Comparison of ENCODE assay signal across 10 cellular contexts in the genomic region with DNA sequence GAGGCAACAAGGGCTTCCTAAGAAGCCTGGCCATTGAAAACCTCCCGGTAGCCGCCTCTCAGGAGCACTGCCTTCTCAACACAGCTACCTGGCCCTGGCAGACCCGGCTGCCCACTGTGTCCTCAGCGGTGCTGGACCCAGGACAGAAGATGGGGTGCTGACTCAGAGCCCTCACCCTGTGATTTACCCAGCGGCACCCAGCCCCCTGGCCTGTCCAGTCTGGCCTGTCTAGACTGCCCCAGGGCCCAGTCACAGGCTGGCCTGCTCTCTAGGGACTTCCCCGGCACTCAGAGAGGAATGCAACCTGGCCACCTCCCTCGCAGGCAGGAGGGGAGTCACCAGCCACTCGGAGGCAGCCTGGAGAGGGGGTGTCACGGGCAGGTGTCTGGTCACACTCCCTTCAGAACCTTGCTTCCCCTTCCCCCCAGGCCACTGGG. TPM values are rescaled to one million over a fixed set of nuclear protein-coding genes. Genes with fewer than 3 reads are reported as not detected.
DNase-seq lines count a peak whose midpoint lies in the region; ATAC-seq, FAIRE-seq and TF ChIP-seq lines count a peak whose summit lies in the region.
"Had no signal": no experiment of that assay in that cellular context is flagged by ENCODE, and none has a peak within 500 bp of the region (broad histone marks: within the 10 kb centered on the region; RNA-seq: fewer than 3 reads in every experiment).

No MANE protein-coding gene starts in this region.

- peak overlapping the region; percentile 46; the same call in 1 of the 2 replicates for H2BK15ac ChIP-seq in H1 (ENCODE audit: low read length)

- no peak overlapping the region for H3K4me3 Mint-ChIP-seq in nephron
- H3K4me3 Mint-ChIP-seq in activated CD4-positive, alpha-beta memory T cell treated with anti-CD3 and anti-CD28 coated beads, Interleukin-2, amount 10 ng/mL, durations not matched to agents 7 days and 5 days, result no peak overlapping the region
- H3K4me3 Mint-ChIP-seq: neural crest cell had no signal

- no peaks in the 10 kb centered on the region for H3K9me3 Mint-ChIP-seq in nephron
- no peaks in the 10 kb centered on the region for H3K9me3 Mint-ChIP-seq in activated CD4-positive, alpha-beta memory T cell treated with anti-CD3 and anti-CD28 coated beads, Interleukin-2, amount 10 ng/mL, durations not matched to agents 7 days and 5 days
- H3K9me3 Mint-ChIP-seq: neural crest cell had no signal

- TF ChIP-seq RAD21 in Ishikawa (IDR thresholded peaks at IDR 0.05; ENCODE audit: low read depth) (no peak; the same call in 1 of the 2 replicates), H1 (IDR thresholded peaks at IDR 0.05 in 1 of 2, conservative IDR thresholded peaks at IDR 0.05 in 1 of 2; ENCODE audit: low read depth in 2 of 2, low read length in 2 of 2) (no peak)

- peaks cover 15% of the 10 kb centered on the region for H3K4me1 Mint-ChIP-seq in nephron
- peaks cover 36% of the 10 kb centered on the region for H3K4me1 Mint-ChIP-seq in activated CD4-positive, alpha-beta memory T cell treated with anti-CD3 and anti-CD28 coated beads, Interleukin-2, amount 10 ng/mL, durations not matched to agents 7 days and 5 days

- H3K9ac ChIP-seq in H1 (replicated peaks in 1 of 4; ENCODE audit: extremely low read depth in 1 of 4, low read depth in 3 of 4, low read length in 3 of 4), result no peak overlapping the region

- peak overlapping the region in 2 of 3 experiments; percentile 33 to 48 for H3K27ac Mint-ChIP-seq in nephron
- H3K27ac Mint-ChIP-seq in activated CD4-positive, alpha-beta memory T cell treated with anti-CD3 and anti-CD28 coated beads, Interleukin-2, amount 10 ng/mL, durations not matched to agents 7 days and 5 days, result no peak overlapping the region

- H3K36me3 Mint-ChIP-seq in nephron (ENCODE audit: low read depth), result no peaks in the 10 kb centered on the region
- peaks cover 18% of the 10 kb centered on the region for H3K36me3 Mint-ChIP-seq in activated CD4-positive, alpha-beta memory T cell treated with anti-CD3 and anti-CD28 coated beads, Interleukin-2, amount 10 ng/mL, durations not matched to agents 7 days and 5 days (ENCODE audit: low read depth)

- peaks cover 4 to 49% (median 37%) of the 10 kb centered on the region in 4 experiments for H3K4me1 ChIP-seq in H1 (replicated peaks in 1 of 4; ENCODE audit: control insufficient read depth in 3 of 4, insufficient read depth in 4 of 4, low read length in 3 of 4)

- H3K23ac ChIP-seq in H1 (ENCODE audit: insufficient read length), result no peak overlapping the region

- H3K79me1 ChIP-seq in H1 (ENCODE audit: low read depth, low read length), result peaks cover 8% of the 10 kb centered on the region

- H2AK5ac ChIP-seq in H1 (ENCODE audit: low read depth, low read length), result peak overlapping the region; percentile 91; the same call in 1 of the 2 replicates

- ATAC-seq in HG02678 (IDR thresholded peaks at IDR 0.05; ENCODE audit: unreplicated experiment) (no peak), HG02973 (IDR thresholded peaks at IDR 0.05; ENCODE audit: unreplicated experiment) (no peak)

- no peaks in the 10 kb centered on the region for H3K9me3 ChIP-seq in H1 (ENCODE audit: insufficient read depth in 2 of 2, low read depth in 1 of 2, low read length in 1 of 2)

- no peak for DNase-seq in H1 (ENCODE audit: low read depth in 1 of 2, low spot score in 2 of 2)
- no peak for DNase-seq in activated CD4-positive, alpha-beta memory T cell treated with anti-CD3 and anti-CD28 coated beads, Interleukin-2, amount 10 ng/mL, durations not matched to agents 7 days and 5 days
- no peak for DNase-seq in activated T-cell treated with anti-CD3 and anti-CD28 coated beads, Interleukin-2, amount 50 U/mL, for 1 hour
- DNase-seq: NCI-H1694 had no signal

- H2BK20ac ChIP-seq in H1 (ENCODE audit: low read length), result no peak overlapping the region

- WGBS in H1 (ENCODE audit: extremely low coverage in 1 of 2, insufficient coverage in 1 of 2, insufficient read length in 1 of 2, insufficient replicate concordance in 2 of 2, low coverage in 1 of 2, low lambda C conversion rate in 2 of 2, missing lambda C conversion rate in 1 of 2), 2 experiments, result 89% methylated on average over 7 of the region's 9 CpGs; no CpG with 5 or more reads in 1 of the 2 experiments

- 0 out of 4 replicates have a peak overlapping the region, but pooled peaks of 1 of the 2 experiments have one; percentile 31 for H3K4me2 ChIP-seq in H1 (ENCODE audit: insufficient read depth in 1 of 2, low read depth in 2 of 2, low read length in 2 of 2)

- peak overlapping the region; percentile 75 for H2BK5ac ChIP-seq in H1 (ENCODE audit: low read depth, low read length)

- no peaks in the 10 kb centered on the region for H3K27me3 ChIP-seq in H1 (replicated peaks in 1 of 4; ENCODE audit: control insufficient read depth in 3 of 4, extremely low read depth in 1 of 4, insufficient read depth in 3 of 4, low read length in 3 of 4)

- H4K20me1 ChIP-seq in H1 (replicated peaks in 1 of 2; ENCODE audit: control insufficient read depth in 1 of 2, insufficient read depth in 2 of 2, low read length in 2 of 2), result peaks cover 2 to 11% of the 10 kb centered on the region in 2 experiments

- no peak overlapping the region for H2AFZ ChIP-seq in H1 (ENCODE audit: low read length)

- H3K14ac ChIP-seq in H1 (ENCODE audit: insufficient read length), result no peak overlapping the region

- peak overlapping the region; percentile 98 for H3K27ac ChIP-seq in C4-2B
- H3K27ac ChIP-seq in H1 (ENCODE audit: low read depth, low read length), result peak overlapping the region; percentile 52; the same call in 1 of the 2 replicates

- H4K91ac ChIP-seq in H1 (replicated peaks; ENCODE audit: insufficient read length, low read length), result no peak overlapping the region

- POLR2A ChIA-PET in H1 (lab: Charles Lee; ENCODE audit: partially characterized antibody), result interaction anchor here (1.1 to 4.1 kb wide), 6 partner anchors 8 to 46 kb away, joined by 3 to 22 read pairs (median 8); a partner anchor contains a TSS
- POLR2A ChIA-PET in activated CD4-positive, alpha-beta memory T cell treated with anti-CD3 and anti-CD28 coated beads, Interleukin-2, amount 10 ng/mL, durations not matched to agents 7 days and 5 days (lab: Charles Lee), result no interaction called here

- H3K4ac ChIP-seq in H1 (replicated peaks; ENCODE audit: insufficient read length, low read depth, low read length), result peak overlapping the region; percentile 32

- H3K23me2 ChIP-seq in H1 (ENCODE audit: low read depth, low read length), result no peaks in the 10 kb centered on the region; the same call in 1 of the 2 replicates

- H3K4me3 ChIP-seq in H1 (ENCODE audit: extremely low read depth in 1 of 4, insufficient read depth in 2 of 4, low read depth in 3 of 4, low read length in 4 of 4), result no peak overlapping the region

- no peaks in the 10 kb centered on the region for H3K36me3 ChIP-seq in H1 (ENCODE audit: control insufficient read depth in 2 of 4, insufficient read depth in 4 of 4, low read length in 3 of 4)

- no peak overlapping the region for H4K8ac ChIP-seq in H1 (ENCODE audit: extremely low read depth, insufficient read depth, low read length)

- TF ChIP-seq CTCF in C4-2B (conservative IDR thresholded peaks at IDR 0.05) (no peak), H1 (IDR thresholded peaks at IDR 0.05; ENCODE audit: control extremely low read depth in 1 of 3, insufficient read depth in 1 of 3, low read depth in 1 of 3, low read length in 3 of 3) (no peak), nephron (IDR thresholded peaks at IDR 0.05; ENCODE audit: unreplicated experiment in 3 of 3) (no peak)

- no peak overlapping the region for H4K5ac ChIP-seq in H1 (ENCODE audit: insufficient read length, low read depth, low read length)

- TF ChIP-seq EP300 in Ishikawa (IDR thresholded peaks at IDR 0.05; ENCODE audit: borderline replicate concordance) (peak; percentile 84), H1 (IDR thresholded peaks at IDR 0.05; ENCODE audit: borderline replicate concordance in 1 of 2, low read depth in 2 of 2, low read length in 2 of 2) (no peak)

- CTCF ChIA-PET in H1 (lab: Charles Lee; ENCODE audit: partially characterized antibody), result interaction anchor here (1.2 to 25.0 kb wide), 8 partner anchors 9 to 48 kb away, joined by 4 to 251 read pairs (median 30); no protein-coding TSS in a partner anchor
- CTCF ChIA-PET in activated CD4-positive, alpha-beta memory T cell treated with anti-CD3 and anti-CD28 coated beads, Interleukin-2, amount 10 ng/mL, durations not matched to agents 7 days and 5 days (lab: Charles Lee), result no interaction called here

- peaks cover 12% of the 10 kb centered on the region for H3K27me3 Mint-ChIP-seq in nephron (ENCODE audit: low read depth)
- no peaks in the 10 kb centered on the region for H3K27me3 Mint-ChIP-seq in activated CD4-positive, alpha-beta memory T cell treated with anti-CD3 and anti-CD28 coated beads, Interleukin-2, amount 10 ng/mL, durations not matched to agents 7 days and 5 days

- no peak overlapping the region for H3K56ac ChIP-seq in H1 (replicated peaks; ENCODE audit: insufficient read length, low read depth, low read length)

- peaks cover 0 to 4% of the 10 kb centered on the region in 2 experiments; a peak in 1 of 4 replicates for H3K79me2 ChIP-seq in H1 (ENCODE audit: control insufficient read depth in 1 of 2, insufficient read depth in 2 of 2, low read length in 2 of 2)

- FAIRE-seq in H1 (lab: Jason Lieb, UNC), result no peak

- no peak overlapping the region for H3K18ac ChIP-seq in H1 (ENCODE audit: extremely low read depth, low read length)

- 0 out of 2 replicates have a peak overlapping the region, but pooled peaks have one; percentile 80 for H2BK12ac ChIP-seq in H1 (ENCODE audit: low read depth, low read length)

- TF ChIP-seq POLR2A in H1 (IDR thresholded peaks at IDR 0.05; ENCODE audit: control extremely low read depth in 1 of 2, low read depth in 2 of 2, low read length in 2 of 2), result no peak

- H2BK120ac ChIP-seq in H1 (replicated peaks; ENCODE audit: low read depth, low read length), result no peak overlapping the region

RNA-seq across cellular contexts. Expression of a gene that starts 20.1 kb away (rescaled TPM):
- total RNA-seq in H1 (2021; fragmentation: NEBNext Ultra II Directional; extraction: Animal tissue kit (Norgen Biotek cat#: 25700)), result 63.6 and 67.5 TPM in 2 replicates
- polyA plus RNA-seq in H1 (2011; rRNA removed), result 42.3 and 62.6 TPM in 2 replicates
- polyA plus RNA-seq in H1 (2011; cell fraction: cytosol; rRNA removed), result 43.1 TPM
- polyA plus RNA-seq in H1 (2011; cell fraction: nucleus; rRNA removed), result 361 TPM
- polyA plus RNA-seq in H1 (2012, experiment 1 of 2), result 37.5 to 75.6 TPM (median 65.9 TPM) in 4 replicates
- 43.7 TPM for polyA plus RNA-seq in H1 (2012, experiment 2 of 2)
- polyA plus RNA-seq in H1 (2013, experiment 1 of 2), result 76.1 TPM
- 73.2 TPM for polyA plus RNA-seq in H1 (2013, experiment 2 of 2)
- polyA minus RNA-seq in H1 (2011; rRNA and poly(A)+ RNA removed), result 19.7 and 34.2 TPM in 2 replicates
- polyA minus RNA-seq in H1 (2011; cell fraction: cytosol; rRNA and poly(A)+ RNA removed), result 33.0 TPM
- polyA minus RNA-seq in H1 (2011; cell fraction: nucleus; rRNA and poly(A)+ RNA removed), result 63.0 TPM
- total RNA-seq in activated CD4-positive, alpha-beta memory T cell treated with anti-CD3 and anti-CD28 coated beads, Interleukin-2, amount 10 ng/mL, durations not matched to agents 7 days and 5 days, result 100 to 1,000 TPM; 308 to 323 TPM

RNA-seq across cellular contexts. Expression of a gene that starts 38.7 kb away (rescaled TPM):
- total RNA-seq in H1 (2021; fragmentation: NEBNext Ultra II Directional; extraction: Animal tissue kit (Norgen Biotek cat#: 25700)), result 95.4 and 96.5 TPM in 2 replicates
- polyA plus RNA-seq in H1 (2011; rRNA removed), result 76.7 and 141 TPM in 2 replicates
- 58.9 TPM for polyA plus RNA-seq in H1 (2011; cell fraction: cytosol; rRNA removed)
- 87.0 TPM for polyA plus RNA-seq in H1 (2011; cell fraction: nucleus; rRNA removed)
- polyA plus RNA-seq in H1 (2012, experiment 1 of 2), result 38.0 to 88.5 TPM (median 80.4 TPM) in 4 replicates
- 81.9 TPM for polyA plus RNA-seq in H1 (2012, experiment 2 of 2)
- 43.2 TPM for polyA plus RNA-seq in H1 (2013, experiment 1 of 2)
- 40.8 TPM for polyA plus RNA-seq in H1 (2013, experiment 2 of 2)
- 33.2 and 36.2 TPM in 2 replicates for polyA minus RNA-seq in H1 (2011; rRNA and poly(A)+ RNA removed)
- 144 TPM for polyA minus RNA-seq in H1 (2011; cell fraction: cytosol; rRNA and poly(A)+ RNA removed)
- polyA minus RNA-seq in H1 (2011; cell fraction: nucleus; rRNA and poly(A)+ RNA removed), result 89.1 TPM
- 100 to 1,000 TPM; 133 to 137 TPM for total RNA-seq in activated CD4-positive, alpha-beta memory T cell treated with anti-CD3 and anti-CD28 coated beads, Interleukin-2, amount 10 ng/mL, durations not matched to agents 7 days and 5 days

RNA-seq across cellular contexts. Expression of a gene that starts 46.8 kb away (rescaled TPM):
- 221 and 244 TPM in 2 replicates for total RNA-seq in H1 (2021; fragmentation: NEBNext Ultra II Directional; extraction: Animal tissue kit (Norgen Biotek cat#: 25700))
- polyA plus RNA-seq in H1 (2011; rRNA removed), result 267 and 272 TPM in 2 replicates
- polyA plus RNA-seq in H1 (2011; cell fraction: cytosol; rRNA removed), result 183 TPM
- polyA plus RNA-seq in H1 (2011; cell fraction: nucleus; rRNA removed), result 229 TPM
- 277 to 336 TPM (median 307 TPM) in 4 replicates for polyA plus RNA-seq in H1 (2012, experiment 1 of 2)
- 319 TPM for polyA plus RNA-seq in H1 (2012, experiment 2 of 2)
- 268 TPM for polyA plus RNA-seq in H1 (2013, experiment 1 of 2)
- 292 TPM for polyA plus RNA-seq in H1 (2013, experiment 2 of 2)
- polyA minus RNA-seq in H1 (2011; rRNA and poly(A)+ RNA removed), result 35.1 and 46.4 TPM in 2 replicates
- polyA minus RNA-seq in H1 (2011; cell fraction: cytosol; rRNA and poly(A)+ RNA removed), result 153 TPM
- polyA minus RNA-seq in H1 (2011; cell fraction: nucleus; rRNA and poly(A)+ RNA removed), result 113 TPM
- 100 to 1,000 TPM; 129 to 136 TPM for total RNA-seq in activated CD4-positive, alpha-beta memory T cell treated with anti-CD3 and anti-CD28 coated beads, Interleukin-2, amount 10 ng/mL, durations not matched to agents 7 days and 5 days

RNA-seq across cellular contexts. Expression of a gene that starts 58.6 kb away (rescaled TPM):
- total RNA-seq in H1 (2021; fragmentation: NEBNext Ultra II Directional; extraction: Animal tissue kit (Norgen Biotek cat#: 25700)), result 42.9 and 49.7 TPM in 2 replicates
- polyA plus RNA-seq in H1 (2011; rRNA removed), result 32.7 and 45.4 TPM in 2 replicates
- polyA plus RNA-seq in H1 (2011; cell fraction: cytosol; rRNA removed), result 29.7 TPM
- 60.2 TPM for polyA plus RNA-seq in H1 (2011; cell fraction: nucleus; rRNA removed)
- polyA plus RNA-seq in H1 (2012, experiment 1 of 2), result 22.3 to 36.0 TPM (median 28.1 TPM) in 4 replicates
- 31.0 TPM for polyA plus RNA-seq in H1 (2012, experiment 2 of 2)
- 62.2 TPM for polyA plus RNA-seq in H1 (2013, experiment 1 of 2)
- polyA plus RNA-seq in H1 (2013, experiment 2 of 2), result 60.5 TPM
- polyA minus RNA-seq in H1 (2011; rRNA and poly(A)+ RNA removed), result 10.7 and 10.9 TPM in 2 replicates
- polyA minus RNA-seq in H1 (2011; cell fraction: cytosol; rRNA and poly(A)+ RNA removed), result 19.5 TPM
- 20.0 TPM for polyA minus RNA-seq in H1 (2011; cell fraction: nucleus; rRNA and poly(A)+ RNA removed)
- 10 to 100 TPM; 16.5 to 17.3 TPM for total RNA-seq in activated CD4-positive, alpha-beta memory T cell treated with anti-CD3 and anti-CD28 coated beads, Interleukin-2, amount 10 ng/mL, durations not matched to agents 7 days and 5 days

RNA-seq across cellular contexts. Expression of a gene that starts 58.7 kb away (rescaled TPM):
- total RNA-seq in H1 (2021; fragmentation: NEBNext Ultra II Directional; extraction: Animal tissue kit (Norgen Biotek cat#: 25700)), result 28.7 and 31.2 TPM in 2 replicates
- 29.8 and 36.6 TPM in 2 replicates for polyA plus RNA-seq in H1 (2011; rRNA removed)
- polyA plus RNA-seq in H1 (2011; cell fraction: cytosol; rRNA removed), result 33.3 TPM
- polyA plus RNA-seq in H1 (2011; cell fraction: nucleus; rRNA removed), result 86.5 TPM
- 11.9 to 24.8 TPM (median 22.4 TPM) in 4 replicates for polyA plus RNA-seq in H1 (2012, experiment 1 of 2)
- polyA plus RNA-seq in H1 (2012, experiment 2 of 2), result 21.8 TPM
- 24.2 TPM for polyA plus RNA-seq in H1 (2013, experiment 1 of 2)
- 22.1 TPM for polyA plus RNA-seq in H1 (2013, experiment 2 of 2)
- polyA minus RNA-seq in H1 (2011; rRNA and poly(A)+ RNA removed), result 11.7 and 12.3 TPM in 2 replicates
- polyA minus RNA-seq in H1 (2011; cell fraction: cytosol; rRNA and poly(A)+ RNA removed), result 23.6 TPM
- polyA minus RNA-seq in H1 (2011; cell fraction: nucleus; rRNA and poly(A)+ RNA removed), result 24.6 TPM
- total RNA-seq in activated CD4-positive, alpha-beta memory T cell treated with anti-CD3 and anti-CD28 coated beads, Interleukin-2, amount 10 ng/mL, durations not matched to agents 7 days and 5 days, result 100 to 1,000 TPM; 155 to 156 TPM
